Comparison of ENCODE assay signal across 8 cellular contexts in genomic region chr5:150001660-150002493, GRCh38. TPM values are rescaled to one million over a fixed set of nuclear protein-coding genes. Genes with fewer than 3 reads are reported as not detected.
A peak's percentile ranks its signal among the peaks of the same experiment; 100 is the strongest.
DNase-seq lines count a peak whose midpoint lies in the region; ATAC-seq and TF ChIP-seq lines count a peak whose summit lies in the region.

No MANE protein-coding gene starts in this region.

- peak overlapping the region; percentile 74 to 93 for H3K27ac Mint-ChIP-seq in natural killer cell

- H3K9me3 ChIP-seq in NT2/D1 (ENCODE audit: insufficient read depth, low read length): no peaks in the 10 kb centered on the region

- peak overlapping the region; percentile 94 for H3K9ac ChIP-seq in NT2/D1 (ENCODE audit: insufficient read length, low read depth)

- intact Hi-C loops in natural killer cell (cut with micrococcal nuclease): loop anchor here (1.0 kb wide), 2 partner anchors 42 to 44 kb away; partner anchors contain the start of gene SLC26A2

- H3K4me3 Mint-ChIP-seq in natural killer cell: peak overlapping the region; percentile 84

- H3K4me1 Mint-ChIP-seq in natural killer cell: peaks cover 36 to 48% of the 10 kb centered on the region in 2 donors

- ATAC-seq in GM19023 (IDR thresholded peaks at IDR 0.05; ENCODE audit: unreplicated experiment) (peak; percentile 47), HG03280 (IDR thresholded peaks at IDR 0.05; ENCODE audit: unreplicated experiment) (peak; percentile 52), esophagus mucosa (peak; percentile 65), natural killer cell (peak; percentile 68 to 79 (median 68))

- no peaks in the 10 kb centered on the region for H3K27me3 Mint-ChIP-seq in natural killer cell (ENCODE audit: low read depth in 2 of 2)

- H3K36me3 ChIP-seq in NT2/D1 (ENCODE audit: insufficient read depth, insufficient read length, low read length): peaks cover 33% of the 10 kb centered on the region

- no peaks in the 10 kb centered on the region for H3K36me3 Mint-ChIP-seq in natural killer cell

- peaks cover 2% of the 10 kb centered on the region for H3K4me1 ChIP-seq in NT2/D1 (ENCODE audit: insufficient read depth, insufficient read length)

- no peaks in the 10 kb centered on the region for H3K27me3 ChIP-seq in NT2/D1 (ENCODE audit: insufficient read depth, insufficient read length)

- H3K27ac ChIP-seq in C4-2B: peak overlapping the region; percentile 100

- DNase-seq in NT2/D1 (ENCODE audit: low read depth, low spot score) (no peak), natural killer cell (peak; percentile 38), stromal cell of bone marrow (ENCODE audit: low read depth) (peak; percentile 64)
- DNase-seq in activated CD8-positive, alpha-beta memory T cell treated with anti-CD3 and anti-CD28 coated beads, Interleukin-2, amount 50 U/mL, for 4 hours: peak; percentile 54

- no peaks in the 10 kb centered on the region for H3K9me3 Mint-ChIP-seq in natural killer cell

- peak; percentile 73 for TF ChIP-seq CTCF in C4-2B (conservative IDR thresholded peaks at IDR 0.05)
- peak; percentile 67 for TF ChIP-seq CTCF in natural killer cell (IDR thresholded peaks at IDR 0.05)

- peak overlapping the region; percentile 92 for H3K4me3 ChIP-seq in NT2/D1 (ENCODE audit: insufficient read length, low read depth)

RNA-seq across cellular contexts. Expression of gene HMGXB3, which starts 1.3 kb away (rescaled TPM):
- total RNA-seq in esophagus mucosa (13.4 TPM), natural killer cell (10 to 100 TPM; 39.0 to 46.5 (median 45.8) TPM)

RNA-seq across cellular contexts. Expression of gene TIGD6, which starts 1.4 kb away (rescaled TPM):
- 2.6 TPM for total RNA-seq in esophagus mucosa
- total RNA-seq in natural killer cell: 1 to 10 TPM; 1.8 to 3.9 (median 2.5) TPM

RNA-seq across cellular contexts. Expression of gene SLC26A2, which starts 41.3 kb away (rescaled TPM):
- total RNA-seq in esophagus mucosa: 8.9 TPM
- total RNA-seq in natural killer cell: 10 to 100 TPM in 1 of 3 donors, 1 to 10 TPM in 2; 6.2 to 10.9 (median 8.1) TPM

RNA-seq across cellular contexts. Expression of gene PDE6A, which starts 57.3 kb away (rescaled TPM):
- total RNA-seq in esophagus mucosa (0.48 TPM), natural killer cell (not detected)
